In the genomic region with DNA sequence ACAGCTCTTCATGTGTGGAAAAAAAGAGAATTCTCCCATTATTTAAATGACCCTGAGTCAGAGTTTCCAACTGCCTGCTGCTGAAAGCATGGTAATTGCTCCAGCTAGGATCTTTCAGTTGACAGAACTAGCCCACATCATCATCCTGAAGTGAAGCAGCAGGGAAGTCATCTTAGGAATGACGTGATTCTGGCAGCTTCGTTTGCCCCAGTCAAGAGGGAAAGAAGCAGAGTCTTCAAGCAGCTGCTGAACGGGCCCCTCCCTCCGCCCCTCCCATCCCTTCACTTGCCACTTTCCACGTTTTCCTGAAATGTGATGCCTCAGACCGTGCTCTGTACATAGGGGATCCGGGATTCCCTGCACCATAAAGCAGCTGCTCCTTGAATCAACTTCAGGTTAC, we compare ENCODE assay signal across 11 cellular contexts.
DNase-seq lines count a peak whose midpoint lies in the region; ATAC-seq and TF ChIP-seq lines count a peak whose summit lies in the region.
"Had no signal": no experiment of that assay in that cellular context is flagged by ENCODE, and none has a peak within 500 bp of the region (broad histone marks: within the 10 kb centered on the region; RNA-seq: fewer than 3 reads in every experiment).

No MANE protein-coding gene starts in this region.

- TF ChIP-seq POLR2A in gastroesophageal sphincter (IDR thresholded peaks at IDR 0.05) = no peak

- H3K27me3 ChIP-seq in NT2/D1 (ENCODE audit: insufficient read depth, insufficient read length) (no peaks in the 10 kb centered on the region), gastroesophageal sphincter (no peaks in the 10 kb centered on the region), PC-9 (ENCODE audit: insufficient read depth, low read depth) (no peaks in the 10 kb centered on the region)

- CTCF ChIA-PET in PC-9 (lab: Charles Lee) = no interaction called here

- no peaks in the 10 kb centered on the region for H4K20me1 ChIP-seq in PC-9 (ENCODE audit: insufficient read depth)

- DNase-seq in ELF-1 (ENCODE audit: low read depth, low spot score) (peak; percentile 32), NT2/D1 (ENCODE audit: low read depth, low spot score) (peak; percentile 23), omental fat pad (ENCODE audit: low spot score) (no peak), PC-9 (no peak), mesothelial cell of epicardium (ENCODE audit: low spot score in 2 of 2, unreplicated experiment in 2 of 2) (no peak)
- DNase-seq: activated naive CD8-positive, alpha-beta T cell treated with anti-CD3 and anti-CD28 coated beads, Interleukin-2, amount 50 U/mL, for 24 hours; KBM-7 had no signal

- no peak for TF ChIP-seq CTCF in gastroesophageal sphincter (IDR thresholded peaks at IDR 0.05)
- TF ChIP-seq CTCF in omental fat pad (IDR thresholded peaks at IDR 0.05) = no peak
- TF ChIP-seq CTCF in PC-9 (conservative IDR thresholded peaks at IDR 0.05) = no peak
- TF ChIP-seq CTCF in mesothelial cell of epicardium (IDR thresholded peaks at IDR 0.05; ENCODE audit: unreplicated experiment) = no peak

- no peaks in the 10 kb centered on the region for H3K9me2 ChIP-seq in PC-9 (ENCODE audit: insufficient read depth)

- 0 to 12% methylated on average over 6 of the region's 7 CpGs for WGBS in gastroesophageal sphincter (ENCODE audit: low coverage in 1 of 2), 2 donors

- H3K27ac ChIP-seq in gastroesophageal sphincter (no peak overlapping the region), PC-9 (no peak overlapping the region)

- BruUV-seq in PC-9 (replicated peaks; lab: Mats Ljungman, UMichigan) = no TSS peak

- no peaks in the 10 kb centered on the region for H3K9me3 Mint-ChIP-seq in mesothelial cell of epicardium

- H3K36me3 Mint-ChIP-seq in mesothelial cell of epicardium = no peaks in the 10 kb centered on the region

- H3K9me3 ChIP-seq in NT2/D1 (ENCODE audit: insufficient read depth, low read length) = no peaks in the 10 kb centered on the region
- no peaks in the 10 kb centered on the region for H3K9me3 ChIP-seq in gastroesophageal sphincter
- no peaks in the 10 kb centered on the region for H3K9me3 ChIP-seq in PC-9 (ENCODE audit: insufficient read depth, low read depth)

- H2AFZ ChIP-seq in PC-9 = no peak overlapping the region

- TF ChIP-seq EP300 in gastroesophageal sphincter (IDR thresholded peaks at IDR 0.05) = no peak

- H3K4me1 Mint-ChIP-seq in mesothelial cell of epicardium = peaks cover 11% of the 10 kb centered on the region
- H3K4me1 Mint-ChIP-seq: activated naive CD8-positive, alpha-beta T cell treated with anti-CD3 and anti-CD28 coated beads, Interleukin-2, amount 50 U/mL, for 24 hours had no signal

- H3K27ac Mint-ChIP-seq in mesothelial cell of epicardium = no peak overlapping the region
- H3K27ac Mint-ChIP-seq: activated naive CD8-positive, alpha-beta T cell treated with anti-CD3 and anti-CD28 coated beads, Interleukin-2, amount 50 U/mL, for 24 hours had no signal

- no peak overlapping the region for H3K4me2 ChIP-seq in PC-9

- no peak overlapping the region for H3K4me3 Mint-ChIP-seq in mesothelial cell of epicardium
- H3K4me3 Mint-ChIP-seq: activated naive CD8-positive, alpha-beta T cell treated with anti-CD3 and anti-CD28 coated beads, Interleukin-2, amount 50 U/mL, for 24 hours had no signal

- no peaks in the 10 kb centered on the region for H3K36me3 ChIP-seq in NT2/D1 (ENCODE audit: insufficient read depth, insufficient read length, low read length)
- no peaks in the 10 kb centered on the region for H3K36me3 ChIP-seq in gastroesophageal sphincter
- no peaks in the 10 kb centered on the region for H3K36me3 ChIP-seq in PC-9 (ENCODE audit: low read depth)

- intact Hi-C loops in PC-9 (cut with micrococcal nuclease; ENCODE audit: unreplicated experiment) = no loop called here

- no peaks in the 10 kb centered on the region for H3K79me2 ChIP-seq in PC-9 (ENCODE audit: low read depth)

- ATAC-seq in gastroesophageal sphincter = peak; percentile 46
- ATAC-seq in omental fat pad (ENCODE audit: low FRiP score) = peak; percentile 40
- ATAC-seq in GM18909 (IDR thresholded peaks at IDR 0.05; ENCODE audit: poor library complexity, unreplicated experiment) = no peak
- ATAC-seq in GM18858 (IDR thresholded peaks at IDR 0.05; ENCODE audit: unreplicated experiment) = no peak
- ATAC-seq: activated naive CD8-positive, alpha-beta T cell treated with anti-CD3 and anti-CD28 coated beads, Interleukin-2, amount 50 U/mL, for 24 hours had no signal

- POLR2A ChIA-PET in PC-9 (lab: Charles Lee; ENCODE audit: unreplicated experiment) = no interaction called here

- H3F3A ChIP-seq in PC-9 (ENCODE audit: insufficient read depth, low read depth) = no peaks in the 10 kb centered on the region

- H3K4me1 ChIP-seq in NT2/D1 (ENCODE audit: insufficient read depth, insufficient read length) (no peaks in the 10 kb centered on the region), gastroesophageal sphincter (peaks cover 0 to 31% (median 0%) of the 10 kb centered on the region in 3 donors), PC-9 (replicated peaks; ENCODE audit: insufficient read depth) (no peaks in the 10 kb centered on the region)

- H3K4me3 ChIP-seq in NT2/D1 (ENCODE audit: insufficient read length, low read depth) (no peak overlapping the region), gastroesophageal sphincter (no peak overlapping the region), PC-9 (no peak overlapping the region)
- H3K4me3 ChIP-seq: lung had no signal

- H3K27me3 Mint-ChIP-seq in mesothelial cell of epicardium (ENCODE audit: low read depth) = peaks cover 25% of the 10 kb centered on the region
- H3K27me3 Mint-ChIP-seq: activated naive CD8-positive, alpha-beta T cell treated with anti-CD3 and anti-CD28 coated beads, Interleukin-2, amount 50 U/mL, for 24 hours had no signal

- H3K9ac ChIP-seq in NT2/D1 (ENCODE audit: insufficient read length, low read depth) = no peak overlapping the region

Comparison
In these comparisons a context has a peak if more than half of its experiments do, and no peak if none do; other contexts are left out.
1. DNase-seq: peak in ELF-1 (single experiment) and NT2/D1 (single experiment); none in omental fat pad (single experiment), PC-9 (0 of 2) and mesothelial cell of epicardium (0 of 2).
2. ATAC-seq: peak in gastroesophageal sphincter (single experiment) and omental fat pad (single experiment); none in GM18909 (single experiment) and GM18858 (single experiment).